In genomic region chr17:17041018-17041521, GRCh38 we compare ENCODE assay signal across 9 cellular contexts. TPM values are rescaled to one million over a fixed set of nuclear protein-coding genes. Genes with fewer than 3 reads are reported as not detected.
A peak's percentile ranks its signal among the peaks of the same experiment; 100 is the strongest.
DNase-seq lines count a peak whose midpoint lies in the region; ATAC-seq and TF ChIP-seq lines count a peak whose summit lies in the region.
"Had no signal": no experiment of that assay in that cellular context is flagged by ENCODE, and none has a peak within 500 bp of the region (broad histone marks: within the 10 kb centered on the region; RNA-seq: fewer than 3 reads in every experiment).

No MANE protein-coding gene starts in this region.

- no peak for TF ChIP-seq CTCF in SU-DHL-6 (IDR thresholded peaks at IDR 0.05; ENCODE audit: insufficient read depth, low read length, poor library complexity, severe bottlenecking)

- H3K27ac ChIP-seq in ACC112 (ENCODE audit: low read depth, low read length) (no peak overlapping the region), SU-DHL-6 (ENCODE audit: low read depth, low read length) (no peak overlapping the region)

- peak overlapping the region; percentile 56; the same call in 1 of the 2 replicates for H3K9ac ChIP-seq in SU-DHL-6 (ENCODE audit: low read length)

- ATAC-seq in Right ventricle myocardium inferior (peak; percentile 26), HG02798 (IDR thresholded peaks at IDR 0.05; ENCODE audit: poor library complexity, unreplicated experiment) (no peak)

- POLR2A ChIA-PET in HEK293T (lab: Yijun Ruan, JAX), result interaction anchor here (0.9 to 2.4 kb wide), 7 partner anchors 10 to 42 kb away, joined by 3 to 7 read pairs (median 3); no protein-coding TSS in a partner anchor

- H3K9me3 ChIP-seq in SU-DHL-6 (ENCODE audit: insufficient read depth, low read length), result no peaks in the 10 kb centered on the region
- H3K9me3 ChIP-seq: breast epithelium had no signal

- peak overlapping the region; percentile 72 for H3K4me2 ChIP-seq in SU-DHL-6 (ENCODE audit: low read depth, low read length, poor library complexity, severe bottlenecking)

- peaks cover 11% of the 10 kb centered on the region for H3F3A ChIP-seq in SU-DHL-6 (ENCODE audit: insufficient read depth)

- intact Hi-C loops in Right ventricle myocardium inferior (cut with DNase I), result loop anchor here (5.0 kb wide), 1 partner anchor 81 kb away; no protein-coding TSS in a partner anchor

- H3K9me2 ChIP-seq in SU-DHL-6 (replicated peaks; ENCODE audit: insufficient read depth, low read length), result no peaks in the 10 kb centered on the region

- H3K4me3 ChIP-seq in ACC112 (ENCODE audit: low read depth, low read length) (peak overlapping the region; percentile 94), SU-DHL-6 (ENCODE audit: insufficient read depth, low read length, poor library complexity, severe bottlenecking) (no peak overlapping the region)

- peaks cover under 1% of the 10 kb centered on the region; the same call in 1 of the 2 replicates for H4K20me1 ChIP-seq in SU-DHL-6 (ENCODE audit: low read depth, low read length)

- H3K36me3 ChIP-seq in ACC112 (ENCODE audit: insufficient read depth, low read length), result peaks cover 2% of the 10 kb centered on the region; the same call in 1 of the 2 replicates
- peaks cover 1% of the 10 kb centered on the region; the same call in 1 of the 2 replicates for H3K36me3 ChIP-seq in SU-DHL-6 (ENCODE audit: low read length)
- H3K36me3 ChIP-seq: breast epithelium had no signal

- peaks cover 39% of the 10 kb centered on the region for H3K4me1 ChIP-seq in ACC112 (ENCODE audit: control insufficient read depth, insufficient read depth, low read length, unreplicated experiment)

- CTCF ChIA-PET in HEK293T (lab: Yijun Ruan, JAX), result no interaction called here

- H3K27me3 ChIP-seq in ACC112 (ENCODE audit: insufficient read depth, low read length) (no peaks in the 10 kb centered on the region), SU-DHL-6 (ENCODE audit: low read length) (no peaks in the 10 kb centered on the region)
- H3K27me3 ChIP-seq: breast epithelium had no signal

- no peak overlapping the region for H2AFZ ChIP-seq in ACC112 (ENCODE audit: low read length, unreplicated experiment)
- H2AFZ ChIP-seq in SU-DHL-6 (ENCODE audit: low read depth, low read length, severe bottlenecking), result peak overlapping the region; percentile 91

- no peak for DNase-seq in HEK293T (ENCODE audit: extremely low spot score)
- DNase-seq in Right ventricle myocardium inferior (ENCODE audit: missing footprints), result no peak
- DNase-seq in retina, result peak; percentile 70
- DNase-seq in ureter (ENCODE audit: low spot score), result no peak
- DNase-seq in GM19240 (ENCODE audit: insufficient read length, low spot score), result no peak

- H3K79me2 ChIP-seq in ACC112 (ENCODE audit: control insufficient read depth, insufficient read depth, low read length, unreplicated experiment) (peaks cover 35% of the 10 kb centered on the region), SU-DHL-6 (ENCODE audit: insufficient read depth, low read length) (peaks cover 15% of the 10 kb centered on the region)

TF ChIP-seq in HEK293T, 16 proteins besides CTCF, POLR2A, EP300 and RAD21:
- TF ChIP-seq PKNOX1 (IDR thresholded peaks at IDR 0.05) (peak; percentile 60), HDGF (IDR thresholded peaks at IDR 0.05; ENCODE audit: borderline replicate concordance) (no peak), NFRKB (IDR thresholded peaks at IDR 0.05) (no peak)

RNA-seq across cellular contexts. Expression of gene MPRIP, which starts 1.2 kb away (rescaled TPM):
- total RNA-seq in Right ventricle myocardium inferior, result 312 TPM
- 423 TPM for total RNA-seq in ureter
